16 cellular contexts compared by ENCODE assay signal in the genomic region with DNA sequence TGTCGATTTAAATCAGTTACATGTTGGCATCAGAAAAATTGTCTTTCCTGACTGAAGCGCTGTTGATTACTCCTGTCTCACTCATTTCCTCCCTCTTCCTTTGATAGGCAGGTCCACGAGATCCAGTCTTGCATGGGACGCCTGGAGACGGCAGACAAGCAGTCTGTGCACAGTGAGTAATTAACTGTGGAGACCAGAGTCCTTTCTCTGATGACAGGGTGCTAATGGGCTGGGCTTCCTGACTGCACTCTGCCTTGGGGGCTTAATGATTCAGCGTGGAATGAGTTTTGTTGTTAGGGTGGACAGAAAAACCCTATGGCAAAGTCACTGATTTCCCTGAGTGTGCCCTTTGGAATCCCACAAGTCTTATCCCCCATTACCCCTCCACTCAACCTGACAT. TPM values are rescaled to one million over a fixed set of nuclear protein-coding genes. Genes with fewer than 3 reads are reported as not detected.
DNase-seq lines count a peak whose midpoint lies in the region; ATAC-seq, FAIRE-seq and TF ChIP-seq lines count a peak whose summit lies in the region.
"Had no signal": no experiment of that assay in that cellular context is flagged by ENCODE, and none has a peak within 500 bp of the region (broad histone marks: within the 10 kb centered on the region; RNA-seq: fewer than 3 reads in every experiment).

No MANE protein-coding gene starts in this region.

- TF ChIP-seq RAD21 in HepG2 (CRISPR knock-in tag; IDR thresholded peaks at IDR 0.05), result no peak

- BruUV-seq in HepG2 (replicated peaks; lab: Mats Ljungman, UMichigan), result no TSS peak

- H3K9ac ChIP-seq in HepG2 (ENCODE audit: insufficient read depth, low read depth, low read length), result no peak overlapping the region
- peak overlapping the region; percentile 28 for H3K9ac ChIP-seq in astrocyte (ENCODE audit: low read length)

- TF ChIP-seq POLR2A in right lobe of liver (IDR thresholded peaks at IDR 0.05), result no peak
- TF ChIP-seq POLR2A in HepG2 (IDR thresholded peaks at IDR 0.05; ENCODE audit: insufficient read depth in 1 of 2, low read depth in 2 of 2, low read length in 2 of 2), result no peak

- peaks cover 57% of the 10 kb centered on the region for H3K4me1 Mint-ChIP-seq in astrocyte (ENCODE audit: low read depth, unreplicated experiment)

- ATAC-seq in right lobe of liver (peak in 3 of 4 donors; percentile 33 to 80 (median 33)), HepG2 (no peak), HG02885 (IDR thresholded peaks at IDR 0.05; ENCODE audit: poor library complexity, unreplicated experiment) (no peak)

- H3K4me3 ChIP-seq in right lobe of liver, result no peak overlapping the region
- no peak overlapping the region for H3K4me3 ChIP-seq in HepG2 (replicated peaks in 1 of 3; ENCODE audit: insufficient read depth in 1 of 3, low read depth in 2 of 3, low read length in 3 of 3)
- H3K4me3 ChIP-seq in astrocyte (ENCODE audit: insufficient read depth, low read depth, low read length), result peak overlapping the region; percentile 16
- no peak overlapping the region for H3K4me3 ChIP-seq in kidney epithelial cell (ENCODE audit: low read depth, low read length)
- H3K4me3 ChIP-seq in SJCRH30, result no peak overlapping the region
- H3K4me3 ChIP-seq: cardiac muscle cell, spleen, transverse colon had no signal

- no peaks in the 10 kb centered on the region for H3K9me3 Mint-ChIP-seq in astrocyte (ENCODE audit: unreplicated experiment)
- H3K9me3 Mint-ChIP-seq: activated CD4-positive, alpha-beta T cell treated with anti-CD3 and anti-CD28 coated beads, Interleukin-2, amount 10 ng/mL, durations not matched to agents 7 days and 5 days; activated T-helper 2 cell treated with anti-CD3 and anti-CD28 coated beads, Interferon-gamma antibody, Interleukin-2, Interleukin-4, amounts not matched to agents 10 μg/mL and 5 μg/mL and 100 μg/mL, durations not matched to agents 14 hours and 24 hours and 36 hours had no signal

- H3K27me3 Mint-ChIP-seq in astrocyte (ENCODE audit: low read depth, unreplicated experiment), result no peaks in the 10 kb centered on the region
- H3K27me3 Mint-ChIP-seq: activated CD4-positive, alpha-beta T cell treated with anti-CD3 and anti-CD28 coated beads, Interleukin-2, amount 10 ng/mL, durations not matched to agents 7 days and 5 days had no signal

- FAIRE-seq in HepG2 (lab: Jason Lieb, UNC) (no peak), astrocyte (lab: Jason Lieb, UNC) (peak; percentile 54)

- peak overlapping the region; percentile 62 for H3K4me3 Mint-ChIP-seq in astrocyte (ENCODE audit: unreplicated experiment)
- H3K4me3 Mint-ChIP-seq: activated CD4-positive, alpha-beta T cell treated with anti-CD3 and anti-CD28 coated beads, Interleukin-2, amount 10 ng/mL, durations not matched to agents 7 days and 5 days had no signal

- peaks cover 37% of the 10 kb centered on the region for H4K20me1 ChIP-seq in HepG2 (ENCODE audit: insufficient read depth, low read length)
- peaks cover 88% of the 10 kb centered on the region for H4K20me1 ChIP-seq in astrocyte (ENCODE audit: insufficient read depth, low read length)

- H2AFZ ChIP-seq in HepG2 (ENCODE audit: low read length), result no peak overlapping the region
- H2AFZ ChIP-seq in astrocyte (ENCODE audit: low read depth, low read length), result no peak overlapping the region

- H3K4me2 ChIP-seq in HepG2 (ENCODE audit: low read depth, low read length) (no peak overlapping the region), astrocyte (ENCODE audit: low read length) (peak overlapping the region; percentile 44)

- H3K36me3 ChIP-seq in right lobe of liver (peaks cover 5 to 44% (median 27%) of the 10 kb centered on the region in 4 donors), HepG2 (replicated peaks in 1 of 2; ENCODE audit: control insufficient read depth in 1 of 2, insufficient read depth in 2 of 2, low read length in 2 of 2) (peaks cover 40 to 55% of the 10 kb centered on the region in 2 experiments), astrocyte (ENCODE audit: insufficient read depth, low read length) (peaks cover 34% of the 10 kb centered on the region), kidney epithelial cell (ENCODE audit: control insufficient read depth, insufficient read depth, low read length) (no peaks in the 10 kb centered on the region), SJCRH30 (peaks cover 49% of the 10 kb centered on the region)

- no peaks in the 10 kb centered on the region for H3K27me3 ChIP-seq in right lobe of liver
- H3K27me3 ChIP-seq in HepG2 (ENCODE audit: control insufficient read depth in 1 of 2, insufficient read depth in 2 of 2, low read length in 2 of 2), result no peaks in the 10 kb centered on the region; a peak in 1 of 5 replicates
- no peaks in the 10 kb centered on the region for H3K27me3 ChIP-seq in astrocyte (ENCODE audit: insufficient read depth, low read length)
- H3K27me3 ChIP-seq in kidney epithelial cell (ENCODE audit: control insufficient read depth, insufficient read depth, low read length), result no peaks in the 10 kb centered on the region
- no peaks in the 10 kb centered on the region for H3K27me3 ChIP-seq in SJCRH30
- H3K27me3 ChIP-seq: cardiac muscle cell, spleen, transverse colon had no signal

- CTCF ChIA-PET in HepG2 (lab: Yijun Ruan, JAX; ENCODE audit: low intra/inter-chr PET ratio, low total read pairs), result no interaction called here

- peak overlapping the region; percentile 43 for H3K27ac Mint-ChIP-seq in astrocyte (ENCODE audit: unreplicated experiment)
- H3K27ac Mint-ChIP-seq: activated CD4-positive, alpha-beta T cell treated with anti-CD3 and anti-CD28 coated beads, Interleukin-2, amount 10 ng/mL, durations not matched to agents 7 days and 5 days; activated T-helper 2 cell treated with anti-CD3 and anti-CD28 coated beads, Interferon-gamma antibody, Interleukin-2, Interleukin-4, amounts not matched to agents 10 μg/mL and 5 μg/mL and 100 μg/mL, durations not matched to agents 14 hours and 24 hours and 36 hours had no signal

- H3K9me3 ChIP-seq in right lobe of liver (no peaks in the 10 kb centered on the region), HepG2 (ENCODE audit: low read length) (no peaks in the 10 kb centered on the region), astrocyte (ENCODE audit: insufficient read depth, low read depth, low read length) (no peaks in the 10 kb centered on the region), SJCRH30 (replicated peaks) (no peaks in the 10 kb centered on the region)
- H3K9me3 ChIP-seq: spleen, transverse colon had no signal

- TF ChIP-seq CTCF in right lobe of liver (IDR thresholded peaks at IDR 0.05) (no peak), HepG2 (CRISPR knock-in tag; IDR thresholded peaks at IDR 0.05) (no peak), astrocyte (IDR thresholded peaks at IDR 0.05; ENCODE audit: insufficient read depth, low read depth, low read length) (no peak), kidney epithelial cell (IDR thresholded peaks at IDR 0.05; ENCODE audit: insufficient read depth, low read length, poor library complexity, severe bottlenecking) (no peak)

- peaks cover 20% of the 10 kb centered on the region for H3K36me3 Mint-ChIP-seq in astrocyte (ENCODE audit: low read depth, unreplicated experiment)

- no peak for TF ChIP-seq EP300 in HepG2 (IDR thresholded peaks at IDR 0.05; ENCODE audit: low read depth in 2 of 2, low read length in 2 of 2)
- no peak for TF ChIP-seq EP300 in HepG2 (CRISPR knock-in tag; IDR thresholded peaks at IDR 0.05; ENCODE audit: borderline replicate concordance)

- intact Hi-C loops in right lobe of liver (cut with DNase I) (no loop called here), HepG2 (cut with micrococcal nuclease; ENCODE audit: unreplicated experiment) (no loop called here)

- H3K79me2 ChIP-seq in HepG2 (ENCODE audit: insufficient read depth, low read length) (peaks cover 54% of the 10 kb centered on the region), astrocyte (ENCODE audit: insufficient read depth, low read length) (peaks cover 66% of the 10 kb centered on the region)

- H3K27ac ChIP-seq in right lobe of liver, result no peak overlapping the region
- H3K27ac ChIP-seq in HepG2 (ENCODE audit: extremely low read length, insufficient read depth, low read length), result no peak overlapping the region
- peak overlapping the region; percentile 38 for H3K27ac ChIP-seq in astrocyte (ENCODE audit: low read depth, low read length)
- no peak overlapping the region for H3K27ac ChIP-seq in SJCRH30
- H3K27ac ChIP-seq in substantia nigra (ENCODE audit: low read depth, low read length, poor library complexity, severe bottlenecking), result no peak overlapping the region
- H3K27ac ChIP-seq: cardiac muscle cell, transverse colon had no signal

- DNase-seq in right lobe of liver (no peak), HepG2 (ENCODE audit: low spot score) (no peak), astrocyte (ENCODE audit: low read depth) (peak; percentile 49), kidney epithelial cell (ENCODE audit: low read depth) (peak; percentile 63), DMS 273 (lab: John Stamatoyannopoulos, UW; ENCODE audit: unreplicated experiment) (no peak), SJCRH30 (no peak), substantia nigra (lab: John Stamatoyannopoulos, UW) (no peak)
- DNase-seq: activated CD4-positive, alpha-beta T cell treated with anti-CD3 and anti-CD28 coated beads, Interleukin-2, amount 10 ng/mL, durations not matched to agents 7 days and 5 days; erythroblast; KG1; NCI-H187 treated with DMSO at 0.1 percent for 48 hours; spleen; transverse colon had no signal

- H3K4me1 ChIP-seq in right lobe of liver, result peaks cover 0 to 20% (median 8%) of the 10 kb centered on the region in 4 donors
- H3K4me1 ChIP-seq in HepG2 (ENCODE audit: insufficient read depth, low read length), result peaks cover 50% of the 10 kb centered on the region
- H3K4me1 ChIP-seq in astrocyte (ENCODE audit: insufficient read depth, low read length), result peaks cover 20% of the 10 kb centered on the region
- H3K4me1 ChIP-seq in SJCRH30, result no peaks in the 10 kb centered on the region

- in situ Hi-C loops in HepG2 (cut with HindIII; ENCODE audit: extremely low pct_ligation_motif_present, low pct_unique_long_range_greater_than_20kb), result no loop called here

- POLR2A ChIA-PET in HepG2 (lab: Yijun Ruan, JAX), result interaction anchor here (0.6 kb wide), 1 partner anchor 327 kb away, joined by 4 read pairs; no protein-coding TSS in a partner anchor

- 74% methylated on average over 5 of the region's 6 CpGs for WGBS in right lobe of liver (ENCODE audit: insufficient coverage, low coverage, low lambda C conversion rate, missing lambda C conversion rate)
- 77% methylated on average over 6 of the region's 6 CpGs for WGBS in HepG2 (ENCODE audit: low lambda C conversion rate)

RNA-seq across cellular contexts. Expression of gene GOSR2, which starts 6.5 kb away (rescaled TPM):
- total RNA-seq in right lobe of liver, result 10 to 100 TPM; 22.9 to 44.1 (median 33.3) TPM
- 63.9 and 69.8 TPM in 2 replicates for total RNA-seq in HepG2 (2016; rRNA removed; fragmentation: Illumina TruSeq; extraction: Trizol)
- total RNA-seq in HepG2 (2016; cell fraction: cytosol; rRNA removed; fragmentation: Illumina TruSeq; extraction: Trizol; ENCODE audit: low read depth), result 32.8 and 35.9 TPM in 2 replicates
- 60.6 and 68.2 TPM in 2 replicates for total RNA-seq in HepG2 (2016; cell fraction: insoluble cytoplasmic fraction; rRNA removed; fragmentation: Illumina TruSeq; extraction: Trizol)
- total RNA-seq in HepG2 (2016; cell fraction: membrane; rRNA removed; fragmentation: Illumina TruSeq; extraction: Trizol), result 50.4 and 52.5 TPM in 2 replicates
- 67.6 and 76.5 TPM in 2 replicates for total RNA-seq in HepG2 (2016; cell fraction: nucleus; rRNA removed; fragmentation: Illumina TruSeq; extraction: Trizol)
- 61.5 and 63.7 TPM in 2 replicates for polyA plus RNA-seq in HepG2 (2011; rRNA removed)
- 37.5 and 43.3 TPM in 2 replicates for polyA plus RNA-seq in HepG2 (2011; cell fraction: cytosol; rRNA removed)
- polyA plus RNA-seq in HepG2 (2011; cell fraction: nucleus; rRNA removed), result 85.8 and 95.1 TPM in 2 replicates
- polyA plus RNA-seq in HepG2 (2012), result 31.0 and 31.7 TPM in 2 replicates
- 34.8 and 42.5 TPM in 2 replicates for polyA plus RNA-seq in HepG2 (2016; cell fraction: cytosol; fragmentation: Illumina TruSeq; extraction: Trizol; ENCODE audit: low read depth)
- 68.7 and 71.7 TPM in 2 replicates for polyA plus RNA-seq in HepG2 (2016; cell fraction: insoluble cytoplasmic fraction; fragmentation: Illumina TruSeq; extraction: Trizol; ENCODE audit: low read depth)
- polyA plus RNA-seq in HepG2 (2016; cell fraction: membrane; fragmentation: Illumina TruSeq; extraction: Trizol; ENCODE audit: low read depth), result 40.0 and 42.5 TPM in 2 replicates
- 61.9 and 64.3 TPM in 2 replicates for polyA plus RNA-seq in HepG2 (2016; cell fraction: nucleus; fragmentation: Illumina TruSeq; extraction: Trizol; ENCODE audit: insufficient read depth, low read depth)
- 76.3 and 91.4 TPM in 2 replicates for polyA minus RNA-seq in HepG2 (2011; rRNA and poly(A)+ RNA removed; ENCODE audit: low replicate concordance)
- polyA minus RNA-seq in HepG2 (2011; cell fraction: cytosol; rRNA and poly(A)+ RNA removed), result 18.7 and 21.0 TPM in 2 replicates
- polyA minus RNA-seq in HepG2 (2011; cell fraction: nucleus; rRNA and poly(A)+ RNA removed), result 181 and 186 TPM in 2 replicates
- 66.0 and 67.0 TPM in 2 replicates for total RNA-seq in astrocyte
- 36.7 and 37.4 TPM in 2 replicates for total RNA-seq in kidney epithelial cell
- 45.4 and 48.9 TPM in 2 replicates for total RNA-seq in SJCRH30 (2014; rRNA removed; shearing (Covaris generic))

RNA-seq across cellular contexts. Expression of gene RPRML, which starts 49.6 kb away (rescaled TPM):
- under 1 TPM in 1 of 6 experiments, not detected in 5; 0.25 TPM for total RNA-seq in right lobe of liver
- not detected in 2 replicates for total RNA-seq in HepG2 (2016; rRNA removed; fragmentation: Illumina TruSeq; extraction: Trizol)
- total RNA-seq in HepG2 (2016; cell fraction: cytosol; rRNA removed; fragmentation: Illumina TruSeq; extraction: Trizol; ENCODE audit: low read depth), result not detected in 2 replicates
- total RNA-seq in HepG2 (2016; cell fraction: insoluble cytoplasmic fraction; rRNA removed; fragmentation: Illumina TruSeq; extraction: Trizol), result not detected in 2 replicates
- total RNA-seq in HepG2 (2016; cell fraction: membrane; rRNA removed; fragmentation: Illumina TruSeq; extraction: Trizol), result not detected in 2 replicates
- not detected in 2 replicates for total RNA-seq in HepG2 (2016; cell fraction: nucleus; rRNA removed; fragmentation: Illumina TruSeq; extraction: Trizol)
- not detected in 2 replicates for polyA plus RNA-seq in HepG2 (2011; rRNA removed)
- not detected in 2 replicates for polyA plus RNA-seq in HepG2 (2011; cell fraction: cytosol; rRNA removed)
- polyA plus RNA-seq in HepG2 (2011; cell fraction: nucleus; rRNA removed), result not detected in 2 replicates
- polyA plus RNA-seq in HepG2 (2012), result 0.17 TPM in 1 of 2 replicates, not detected in the other
- not detected in 2 replicates for polyA plus RNA-seq in HepG2 (2016; cell fraction: cytosol; fragmentation: Illumina TruSeq; extraction: Trizol; ENCODE audit: low read depth)
- not detected in 2 replicates for polyA plus RNA-seq in HepG2 (2016; cell fraction: insoluble cytoplasmic fraction; fragmentation: Illumina TruSeq; extraction: Trizol; ENCODE audit: low read depth)
- polyA plus RNA-seq in HepG2 (2016; cell fraction: membrane; fragmentation: Illumina TruSeq; extraction: Trizol; ENCODE audit: low read depth), result not detected in 2 replicates
- not detected in 2 replicates for polyA plus RNA-seq in HepG2 (2016; cell fraction: nucleus; fragmentation: Illumina TruSeq; extraction: Trizol; ENCODE audit: insufficient read depth, low read depth)
- polyA minus RNA-seq in HepG2 (2011; rRNA and poly(A)+ RNA removed; ENCODE audit: low replicate concordance), result not detected in 2 replicates
- not detected in 2 replicates for polyA minus RNA-seq in HepG2 (2011; cell fraction: cytosol; rRNA and poly(A)+ RNA removed)
- not detected in 2 replicates for polyA minus RNA-seq in HepG2 (2011; cell fraction: nucleus; rRNA and poly(A)+ RNA removed)
- not detected in 2 replicates for total RNA-seq in astrocyte
- total RNA-seq in kidney epithelial cell, result not detected in 2 replicates
- total RNA-seq in SJCRH30 (2014; rRNA removed; shearing (Covaris generic)), result 9.1 and 9.9 TPM in 2 replicates
- total RNA-seq: activated CD4-positive, alpha-beta T cell treated with anti-CD3 and anti-CD28 coated beads, Interleukin-2, amount 10 ng/mL, durations not matched to agents 7 days and 5 days; activated T-helper 2 cell treated with anti-CD3 and anti-CD28 coated beads, Interferon-gamma antibody, Interleukin-2, Interleukin-4, amounts not matched to agents 10 μg/mL and 5 μg/mL and 100 μg/mL, durations not matched to agents 14 hours and 24 hours and 36 hours; cardiac muscle cell; spleen had no signal
- polyA plus RNA-seq: cardiac muscle cell, spleen had no signal

Comparison
In these comparisons a context has a peak if more than half of its experiments do, and no peak if none do; other contexts are left out.
1. ATAC-seq: peak in right lobe of liver (3 of 4); none in HepG2 (single experiment) and HG02885 (single experiment).
2. DNase-seq: peak in astrocyte (single experiment) and kidney epithelial cell (single experiment); none in right lobe of liver (0 of 3), HepG2 (single experiment), DMS 273 (single experiment), SJCRH30 (0 of 2) and substantia nigra (0 of 49).